ENCODE assay signal across 1 cellular context in the genomic region with DNA sequence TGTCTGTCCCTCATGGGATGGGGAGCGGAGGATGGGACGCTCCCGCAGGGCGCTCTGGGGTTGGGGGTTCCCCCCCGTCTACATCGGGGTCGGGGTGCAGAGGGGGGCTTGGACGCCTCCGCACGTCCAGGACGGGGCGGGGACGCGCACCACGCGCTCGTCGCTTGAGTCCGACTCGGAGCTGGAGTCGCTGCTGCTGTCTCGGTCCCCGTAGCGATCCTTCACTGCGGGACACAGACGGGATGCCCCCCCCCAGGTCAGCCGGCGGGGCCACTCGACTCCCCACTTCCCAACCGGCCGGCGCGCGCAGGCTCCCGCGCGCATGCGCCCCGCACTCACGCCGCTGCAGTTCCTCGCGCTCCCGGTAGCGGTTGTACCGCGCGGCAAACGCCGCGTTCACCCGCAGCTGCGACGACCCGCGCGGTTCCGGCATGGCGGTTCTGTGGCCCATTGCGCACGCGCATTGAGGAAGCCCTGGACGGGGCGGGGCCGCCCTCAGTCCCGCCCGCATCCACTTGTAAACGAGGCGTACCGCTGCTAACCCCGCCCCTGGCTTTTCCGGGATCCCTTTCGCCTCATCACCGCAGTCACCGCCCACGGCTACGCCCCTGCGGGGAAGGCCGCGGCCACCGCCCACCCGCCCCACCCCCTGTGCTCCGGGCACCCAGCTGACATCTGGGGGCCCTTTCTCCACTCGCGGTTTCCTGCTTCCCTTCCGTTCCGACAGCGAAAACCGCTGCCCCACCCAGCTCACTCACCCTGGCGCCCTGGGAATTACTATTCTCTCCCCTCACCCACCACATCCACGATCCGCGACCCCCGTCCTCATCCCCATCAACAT.
TF ChIP-seq lines count a peak whose summit lies in the region.

A gene (minus strand): TSS at position 444 of the 841 bp plus-strand sequence. CDS start 11 bp downstream, at position 433.

TF ChIP-seq in GM12878, 131 proteins besides CTCF, POLR2A, EP300 and RAD21 (continued from another document and continues in another):
- TF ChIP-seq, protein P1, sequence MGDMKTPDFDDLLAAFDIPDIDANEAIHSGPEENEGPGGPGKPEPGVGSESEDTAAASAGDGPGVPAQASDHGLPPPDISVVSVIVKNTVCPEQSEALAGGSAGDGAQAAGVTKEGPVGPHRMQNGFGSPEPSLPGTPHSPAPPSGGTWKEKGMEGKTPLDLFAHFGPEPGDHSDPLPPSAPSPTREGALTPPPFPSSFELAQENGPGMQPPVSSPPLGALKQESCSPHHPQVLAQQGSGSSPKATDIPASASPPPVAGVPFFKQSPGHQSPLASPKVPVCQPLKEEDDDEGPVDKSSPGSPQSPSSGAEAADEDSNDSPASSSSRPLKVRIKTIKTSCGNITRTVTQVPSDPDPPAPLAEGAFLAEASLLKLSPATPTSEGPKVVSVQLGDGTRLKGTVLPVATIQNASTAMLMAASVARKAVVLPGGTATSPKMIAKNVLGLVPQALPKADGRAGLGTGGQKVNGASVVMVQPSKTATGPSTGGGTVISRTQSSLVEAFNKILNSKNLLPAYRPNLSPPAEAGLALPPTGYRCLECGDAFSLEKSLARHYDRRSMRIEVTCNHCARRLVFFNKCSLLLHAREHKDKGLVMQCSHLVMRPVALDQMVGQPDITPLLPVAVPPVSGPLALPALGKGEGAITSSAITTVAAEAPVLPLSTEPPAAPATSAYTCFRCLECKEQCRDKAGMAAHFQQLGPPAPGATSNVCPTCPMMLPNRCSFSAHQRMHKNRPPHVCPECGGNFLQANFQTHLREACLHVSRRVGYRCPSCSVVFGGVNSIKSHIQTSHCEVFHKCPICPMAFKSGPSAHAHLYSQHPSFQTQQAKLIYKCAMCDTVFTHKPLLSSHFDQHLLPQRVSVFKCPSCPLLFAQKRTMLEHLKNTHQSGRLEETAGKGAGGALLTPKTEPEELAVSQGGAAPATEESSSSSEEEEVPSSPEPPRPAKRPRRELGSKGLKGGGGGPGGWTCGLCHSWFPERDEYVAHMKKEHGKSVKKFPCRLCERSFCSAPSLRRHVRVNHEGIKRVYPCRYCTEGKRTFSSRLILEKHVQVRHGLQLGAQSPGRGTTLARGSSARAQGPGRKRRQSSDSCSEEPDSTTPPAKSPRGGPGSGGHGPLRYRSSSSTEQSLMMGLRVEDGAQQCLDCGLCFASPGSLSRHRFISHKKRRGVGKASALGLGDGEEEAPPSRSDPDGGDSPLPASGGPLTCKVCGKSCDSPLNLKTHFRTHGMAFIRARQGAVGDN (IDR thresholded peaks at IDR 0.05), result peak; percentile 77; the same call in 1 of the 2 replicates
- TF ChIP-seq HCFC1 (IDR thresholded peaks at IDR 0.05; ENCODE audit: low read length) (no peak), NR2C1 (IDR thresholded peaks at IDR 0.05) (peak; percentile 44; the same call in 1 of the 2 replicates), MEF2B (IDR thresholded peaks at IDR 0.05; ENCODE audit: partially characterized antibody, poor library complexity, severe bottlenecking) (no peak), KDM1A (IDR thresholded peaks at IDR 0.05; ENCODE audit: borderline replicate concordance) (no peak), TARDBP (IDR thresholded peaks at IDR 0.05; ENCODE audit: borderline replicate concordance) (no peak), FOS (IDR thresholded peaks at IDR 0.05; ENCODE audit: borderline replicate concordance, extremely low read depth, insufficient read length) (no peak), RBBP5 (conservative IDR thresholded peaks at IDR 0.05) (no peak), SIN3A (IDR thresholded peaks at IDR 0.05; ENCODE audit: low read depth, low read length) (peak; percentile 78; the same call in 1 of the 2 replicates), HDAC2 (IDR thresholded peaks at IDR 0.05) (no peak), SREBF2 (IDR thresholded peaks at IDR 0.05; ENCODE audit: low read length) (no peak), ZZZ3 (IDR thresholded peaks at IDR 0.05; ENCODE audit: control insufficient read depth, insufficient read length, low read depth) (no peak), MYC (IDR thresholded peaks at IDR 0.05; ENCODE audit: insufficient read depth, insufficient read length, insufficient replicate concordance, low read length, severe bottlenecking) (peak; percentile 14), FOXK2 (IDR thresholded peaks at IDR 0.05) (peak; percentile 60), JUNB (IDR thresholded peaks at IDR 0.05) (no peak), NFYA (IDR thresholded peaks at IDR 0.05; ENCODE audit: borderline replicate concordance, low read depth, low read length) (no peak), POLR2AphosphoS2 (IDR thresholded peaks at IDR 0.05; ENCODE audit: low read depth, low read length) (peak; percentile 80; the same call in 1 of the 2 replicates), IKZF2 (IDR thresholded peaks at IDR 0.05) (peak; percentile 57 to 77), CREB1 (IDR thresholded peaks at IDR 0.05; ENCODE audit: low read depth) (peak; percentile 87), FOXM1 (IDR thresholded peaks at IDR 0.05; ENCODE audit: low read depth, low read length) (no peak), PAX8 (IDR thresholded peaks at IDR 0.05) (no peak), ZNF207 (IDR thresholded peaks at IDR 0.05; ENCODE audit: borderline replicate concordance) (no peak; the same call in 1 of the 2 replicates), ATF7 (IDR thresholded peaks at IDR 0.05; ENCODE audit: low read depth) (no peak), TCF7 (IDR thresholded peaks at IDR 0.05; ENCODE audit: borderline replicate concordance) (no peak), PAX5 (IDR thresholded peaks at IDR 0.05; ENCODE audit: borderline replicate concordance, low read depth, low read length) (no peak), HDAC6 (IDR thresholded peaks at IDR 0.05; ENCODE audit: unreplicated experiment) (no peak), GABPA (IDR thresholded peaks at IDR 0.05; ENCODE audit: low read depth) (no peak), YY1 (IDR thresholded peaks at IDR 0.05; ENCODE audit: low read depth, low read length) (peak; percentile 92), PML (IDR thresholded peaks at IDR 0.05; ENCODE audit: low read length) (no peak), ZNF274 (IDR thresholded peaks at IDR 0.05; ENCODE audit: insufficient read depth, insufficient read length) (no peak), STAT1 (conservative IDR thresholded peaks at IDR 0.05) (no peak), CEBPB (IDR thresholded peaks at IDR 0.05; ENCODE audit: borderline replicate concordance in 1 of 2, low read depth in 2 of 2, low read length in 2 of 2) (no peak), NR2C2 (IDR thresholded peaks at IDR 0.05; ENCODE audit: borderline replicate concordance, control insufficient read depth, insufficient read length, low read depth) (no peak)
- TF ChIP-seq, protein P2, sequence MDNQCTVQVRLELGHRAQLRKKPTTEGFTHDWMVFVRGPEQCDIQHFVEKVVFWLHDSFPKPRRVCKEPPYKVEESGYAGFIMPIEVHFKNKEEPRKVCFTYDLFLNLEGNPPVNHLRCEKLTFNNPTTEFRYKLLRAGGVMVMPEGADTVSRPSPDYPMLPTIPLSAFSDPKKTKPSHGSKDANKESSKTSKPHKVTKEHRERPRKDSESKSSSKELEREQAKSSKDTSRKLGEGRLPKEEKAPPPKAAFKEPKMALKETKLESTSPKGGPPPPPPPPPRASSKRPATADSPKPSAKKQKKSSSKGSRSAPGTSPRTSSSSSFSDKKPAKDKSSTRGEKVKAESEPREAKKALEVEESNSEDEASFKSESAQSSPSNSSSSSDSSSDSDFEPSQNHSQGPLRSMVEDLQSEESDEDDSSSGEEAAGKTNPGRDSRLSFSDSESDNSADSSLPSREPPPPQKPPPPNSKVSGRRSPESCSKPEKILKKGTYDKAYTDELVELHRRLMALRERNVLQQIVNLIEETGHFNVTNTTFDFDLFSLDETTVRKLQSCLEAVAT (IDR thresholded peaks at IDR 0.05), result no peak
- TF ChIP-seq, protein P3, sequence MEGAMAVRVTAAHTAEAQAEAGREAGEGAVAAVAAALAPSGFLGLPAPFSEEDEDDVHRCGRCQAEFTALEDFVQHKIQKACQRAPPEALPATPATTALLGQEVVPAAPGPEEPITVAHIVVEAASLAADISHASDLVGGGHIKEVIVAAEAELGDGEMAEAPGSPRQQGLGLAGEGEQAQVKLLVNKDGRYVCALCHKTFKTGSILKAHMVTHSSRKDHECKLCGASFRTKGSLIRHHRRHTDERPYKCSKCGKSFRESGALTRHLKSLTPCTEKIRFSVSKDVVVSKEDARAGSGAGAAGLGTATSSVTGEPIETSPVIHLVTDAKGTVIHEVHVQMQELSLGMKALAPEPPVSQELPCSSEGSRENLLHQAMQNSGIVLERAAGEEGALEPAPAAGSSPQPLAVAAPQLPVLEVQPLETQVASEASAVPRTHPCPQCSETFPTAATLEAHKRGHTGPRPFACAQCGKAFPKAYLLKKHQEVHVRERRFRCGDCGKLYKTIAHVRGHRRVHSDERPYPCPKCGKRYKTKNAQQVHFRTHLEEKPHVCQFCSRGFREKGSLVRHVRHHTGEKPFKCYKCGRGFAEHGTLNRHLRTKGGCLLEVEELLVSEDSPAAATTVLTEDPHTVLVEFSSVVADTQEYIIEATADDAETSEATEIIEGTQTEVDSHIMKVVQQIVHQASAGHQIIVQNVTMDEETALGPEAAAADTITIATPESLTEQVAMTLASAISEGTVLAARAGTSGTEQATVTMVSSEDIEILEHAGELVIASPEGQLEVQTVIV (IDR thresholded peaks at IDR 0.05; ENCODE audit: borderline replicate concordance, partially characterized antibody), result no peak
- TF ChIP-seq, protein P4, sequence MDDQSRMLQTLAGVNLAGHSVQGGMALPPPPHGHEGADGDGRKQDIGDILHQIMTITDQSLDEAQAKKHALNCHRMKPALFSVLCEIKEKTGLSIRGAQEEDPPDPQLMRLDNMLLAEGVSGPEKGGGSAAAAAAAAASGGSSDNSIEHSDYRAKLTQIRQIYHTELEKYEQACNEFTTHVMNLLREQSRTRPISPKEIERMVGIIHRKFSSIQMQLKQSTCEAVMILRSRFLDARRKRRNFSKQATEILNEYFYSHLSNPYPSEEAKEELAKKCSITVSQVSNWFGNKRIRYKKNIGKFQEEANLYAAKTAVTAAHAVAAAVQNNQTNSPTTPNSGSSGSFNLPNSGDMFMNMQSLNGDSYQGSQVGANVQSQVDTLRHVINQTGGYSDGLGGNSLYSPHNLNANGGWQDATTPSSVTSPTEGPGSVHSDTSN (IDR thresholded peaks at IDR 0.05; ENCODE audit: insufficient replicate concordance, low read depth, low read length), result no peak
- TF ChIP-seq, protein P5, sequence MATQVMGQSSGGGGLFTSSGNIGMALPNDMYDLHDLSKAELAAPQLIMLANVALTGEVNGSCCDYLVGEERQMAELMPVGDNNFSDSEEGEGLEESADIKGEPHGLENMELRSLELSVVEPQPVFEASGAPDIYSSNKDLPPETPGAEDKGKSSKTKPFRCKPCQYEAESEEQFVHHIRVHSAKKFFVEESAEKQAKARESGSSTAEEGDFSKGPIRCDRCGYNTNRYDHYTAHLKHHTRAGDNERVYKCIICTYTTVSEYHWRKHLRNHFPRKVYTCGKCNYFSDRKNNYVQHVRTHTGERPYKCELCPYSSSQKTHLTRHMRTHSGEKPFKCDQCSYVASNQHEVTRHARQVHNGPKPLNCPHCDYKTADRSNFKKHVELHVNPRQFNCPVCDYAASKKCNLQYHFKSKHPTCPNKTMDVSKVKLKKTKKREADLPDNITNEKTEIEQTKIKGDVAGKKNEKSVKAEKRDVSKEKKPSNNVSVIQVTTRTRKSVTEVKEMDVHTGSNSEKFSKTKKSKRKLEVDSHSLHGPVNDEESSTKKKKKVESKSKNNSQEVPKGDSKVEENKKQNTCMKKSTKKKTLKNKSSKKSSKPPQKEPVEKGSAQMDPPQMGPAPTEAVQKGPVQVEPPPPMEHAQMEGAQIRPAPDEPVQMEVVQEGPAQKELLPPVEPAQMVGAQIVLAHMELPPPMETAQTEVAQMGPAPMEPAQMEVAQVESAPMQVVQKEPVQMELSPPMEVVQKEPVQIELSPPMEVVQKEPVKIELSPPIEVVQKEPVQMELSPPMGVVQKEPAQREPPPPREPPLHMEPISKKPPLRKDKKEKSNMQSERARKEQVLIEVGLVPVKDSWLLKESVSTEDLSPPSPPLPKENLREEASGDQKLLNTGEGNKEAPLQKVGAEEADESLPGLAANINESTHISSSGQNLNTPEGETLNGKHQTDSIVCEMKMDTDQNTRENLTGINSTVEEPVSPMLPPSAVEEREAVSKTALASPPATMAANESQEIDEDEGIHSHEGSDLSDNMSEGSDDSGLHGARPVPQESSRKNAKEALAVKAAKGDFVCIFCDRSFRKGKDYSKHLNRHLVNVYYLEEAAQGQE (IDR thresholded peaks at IDR 0.05; ENCODE audit: low read depth, low read length), result no peak
- TF ChIP-seq, protein P6, sequence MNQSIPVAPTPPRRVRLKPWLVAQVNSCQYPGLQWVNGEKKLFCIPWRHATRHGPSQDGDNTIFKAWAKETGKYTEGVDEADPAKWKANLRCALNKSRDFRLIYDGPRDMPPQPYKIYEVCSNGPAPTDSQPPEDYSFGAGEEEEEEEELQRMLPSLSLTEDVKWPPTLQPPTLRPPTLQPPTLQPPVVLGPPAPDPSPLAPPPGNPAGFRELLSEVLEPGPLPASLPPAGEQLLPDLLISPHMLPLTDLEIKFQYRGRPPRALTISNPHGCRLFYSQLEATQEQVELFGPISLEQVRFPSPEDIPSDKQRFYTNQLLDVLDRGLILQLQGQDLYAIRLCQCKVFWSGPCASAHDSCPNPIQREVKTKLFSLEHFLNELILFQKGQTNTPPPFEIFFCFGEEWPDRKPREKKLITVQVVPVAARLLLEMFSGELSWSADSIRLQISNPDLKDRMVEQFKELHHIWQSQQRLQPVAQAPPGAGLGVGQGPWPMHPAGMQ (IDR thresholded peaks at IDR 0.05; ENCODE audit: borderline replicate concordance), result no peak
- TF ChIP-seq, protein P7, sequence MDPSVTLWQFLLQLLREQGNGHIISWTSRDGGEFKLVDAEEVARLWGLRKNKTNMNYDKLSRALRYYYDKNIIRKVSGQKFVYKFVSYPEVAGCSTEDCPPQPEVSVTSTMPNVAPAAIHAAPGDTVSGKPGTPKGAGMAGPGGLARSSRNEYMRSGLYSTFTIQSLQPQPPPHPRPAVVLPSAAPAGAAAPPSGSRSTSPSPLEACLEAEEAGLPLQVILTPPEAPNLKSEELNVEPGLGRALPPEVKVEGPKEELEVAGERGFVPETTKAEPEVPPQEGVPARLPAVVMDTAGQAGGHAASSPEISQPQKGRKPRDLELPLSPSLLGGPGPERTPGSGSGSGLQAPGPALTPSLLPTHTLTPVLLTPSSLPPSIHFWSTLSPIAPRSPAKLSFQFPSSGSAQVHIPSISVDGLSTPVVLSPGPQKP (IDR thresholded peaks at IDR 0.05; ENCODE audit: low read depth, low read length), result 0 out of 2 replicates have a peak, but pooled peaks have one; percentile 10
